ENCODE assay signal across 8 cellular contexts in genomic region chr7:134995239-134996096, GRCh38. TPM values are rescaled to one million over a fixed set of nuclear protein-coding genes. Genes with fewer than 3 reads are reported as not detected.
A peak's percentile ranks its signal among the peaks of the same experiment; 100 is the strongest.
DNase-seq lines count a peak whose midpoint lies in the region; ATAC-seq lines count a peak whose summit lies in the region.

No MANE protein-coding gene starts in this region.

- CTCF ChIA-PET in activated CD4-positive, alpha-beta T cell treated with anti-CD3 and anti-CD28 coated beads, Interleukin-2, amount 10 ng/mL, durations not matched to agents 7 days and 5 days (lab: Charles Lee): interaction anchor here (1.7 kb wide), 1 partner anchor 9 kb away, joined by 12 read pairs; the partner anchor contains the start of gene AGBL3

- H3K27ac Mint-ChIP-seq in activated CD4-positive, alpha-beta T cell treated with anti-CD3 and anti-CD28 coated beads, Interleukin-2, amount 10 ng/mL, durations not matched to agents 7 days and 5 days: peak overlapping the region; percentile 38
- peak overlapping the region; percentile 66 for H3K27ac Mint-ChIP-seq in activated T-helper 1 cell treated with anti-CD3 and anti-CD28 coated beads, Interleukin-12 subunit alpha, Interleukin-12 subunit beta, Interleukin-2, Interleukin-4 antibody, amounts not matched to agents 30 ng/mL and 10 ng/mL and 1 ng/mL, durations not matched to agents 14 hours and 24 hours and 36 hours
- peak overlapping the region; percentile 84 for H3K27ac Mint-ChIP-seq in stimulated activated naive B cell treated with anti-CD40 and anti-IgM and Interleukin-4, amounts not matched to agents 10 μg/mL and 1 μg/mL and 100 μg/mL, for 72 hours

- H3K9me3 ChIP-seq in right cardiac atrium (ENCODE audit: control insufficient read depth, low read length): no peaks in the 10 kb centered on the region

- no peak overlapping the region for H3K4me3 ChIP-seq in right cardiac atrium (ENCODE audit: low read length)

- no peaks in the 10 kb centered on the region for H3K27me3 Mint-ChIP-seq in activated CD4-positive, alpha-beta T cell treated with anti-CD3 and anti-CD28 coated beads, Interleukin-2, amount 10 ng/mL, durations not matched to agents 7 days and 5 days
- H3K27me3 Mint-ChIP-seq in activated T-helper 1 cell treated with anti-CD3 and anti-CD28 coated beads, Interleukin-12 subunit alpha, Interleukin-12 subunit beta, Interleukin-2, Interleukin-4 antibody, amounts not matched to agents 30 ng/mL and 10 ng/mL and 1 ng/mL, durations not matched to agents 14 hours and 24 hours and 36 hours (ENCODE audit: insufficient read depth): no peaks in the 10 kb centered on the region
- H3K27me3 Mint-ChIP-seq in stimulated activated naive B cell treated with anti-CD40 and anti-IgM and Interleukin-4, amounts not matched to agents 10 μg/mL and 1 μg/mL and 100 μg/mL, for 72 hours: no peaks in the 10 kb centered on the region

- peaks cover 38% of the 10 kb centered on the region for H3K4me1 Mint-ChIP-seq in activated CD4-positive, alpha-beta T cell treated with anti-CD3 and anti-CD28 coated beads, Interleukin-2, amount 10 ng/mL, durations not matched to agents 7 days and 5 days
- peaks cover 33% of the 10 kb centered on the region for H3K4me1 Mint-ChIP-seq in activated T-helper 1 cell treated with anti-CD3 and anti-CD28 coated beads, Interleukin-12 subunit alpha, Interleukin-12 subunit beta, Interleukin-2, Interleukin-4 antibody, amounts not matched to agents 30 ng/mL and 10 ng/mL and 1 ng/mL, durations not matched to agents 14 hours and 24 hours and 36 hours (ENCODE audit: low read depth)
- peaks cover 27 to 42% of the 10 kb centered on the region in 2 donors for H3K4me1 Mint-ChIP-seq in stimulated activated naive B cell treated with anti-CD40 and anti-IgM and Interleukin-4, amounts not matched to agents 10 μg/mL and 1 μg/mL and 100 μg/mL, for 72 hours

- H3K36me3 Mint-ChIP-seq in activated CD4-positive, alpha-beta T cell treated with anti-CD3 and anti-CD28 coated beads, Interleukin-2, amount 10 ng/mL, durations not matched to agents 7 days and 5 days (ENCODE audit: low read depth): peaks cover 39% of the 10 kb centered on the region
- H3K36me3 Mint-ChIP-seq in activated T-helper 1 cell treated with anti-CD3 and anti-CD28 coated beads, Interleukin-12 subunit alpha, Interleukin-12 subunit beta, Interleukin-2, Interleukin-4 antibody, amounts not matched to agents 30 ng/mL and 10 ng/mL and 1 ng/mL, durations not matched to agents 14 hours and 24 hours and 36 hours (ENCODE audit: low read depth): peaks cover 28% of the 10 kb centered on the region
- peaks cover 27 to 56% of the 10 kb centered on the region in 2 donors for H3K36me3 Mint-ChIP-seq in stimulated activated naive B cell treated with anti-CD40 and anti-IgM and Interleukin-4, amounts not matched to agents 10 μg/mL and 1 μg/mL and 100 μg/mL, for 72 hours

- no peaks in the 10 kb centered on the region for H3K9me3 Mint-ChIP-seq in activated CD4-positive, alpha-beta T cell treated with anti-CD3 and anti-CD28 coated beads, Interleukin-2, amount 10 ng/mL, durations not matched to agents 7 days and 5 days
- no peaks in the 10 kb centered on the region for H3K9me3 Mint-ChIP-seq in activated T-helper 1 cell treated with anti-CD3 and anti-CD28 coated beads, Interleukin-12 subunit alpha, Interleukin-12 subunit beta, Interleukin-2, Interleukin-4 antibody, amounts not matched to agents 30 ng/mL and 10 ng/mL and 1 ng/mL, durations not matched to agents 14 hours and 24 hours and 36 hours
- no peaks in the 10 kb centered on the region for H3K9me3 Mint-ChIP-seq in stimulated activated naive B cell treated with anti-CD40 and anti-IgM and Interleukin-4, amounts not matched to agents 10 μg/mL and 1 μg/mL and 100 μg/mL, for 72 hours

- peak; percentile 7 for DNase-seq in activated CD4-positive, alpha-beta T cell treated with anti-CD3 and anti-CD28 coated beads, Interleukin-2, amount 10 ng/mL, durations not matched to agents 7 days and 5 days
- no peak for DNase-seq in activated CD4-positive, alpha-beta T cell treated with anti-CD3 and anti-CD28 coated beads, Interleukin-2, amount 50 U/mL, for 48 hours
- DNase-seq in activated T-helper 1 cell treated with anti-CD3 and anti-CD28 coated beads, Interleukin-12 subunit alpha, Interleukin-12 subunit beta, Interleukin-2, Interleukin-4 antibody, amounts not matched to agents 30 ng/mL and 10 ng/mL and 1 ng/mL, durations not matched to agents 14 hours and 24 hours and 36 hours (ENCODE audit: low spot score): no peak
- peak; percentile 13 for DNase-seq in stimulated activated naive B cell treated with anti-CD40 and anti-IgM and Interleukin-4, amounts not matched to agents 10 μg/mL and 1 μg/mL and 100 μg/mL, for 72 hours
- DNase-seq in C1 segment of cervical spinal cord (lab: John Stamatoyannopoulos, UW) (no peak), cardiac septum (ENCODE audit: low spot score) (no peak), right cardiac atrium (no peak)

- ATAC-seq in HG02759 (IDR thresholded peaks at IDR 0.05; ENCODE audit: unreplicated experiment): peak; percentile 50
- peak; percentile 45 to 47 for ATAC-seq in stimulated activated naive B cell treated with anti-CD40 and anti-IgM and Interleukin-4, amounts not matched to agents 10 μg/mL and 1 μg/mL and 100 μg/mL, for 72 hours (replicated peaks)
- ATAC-seq in right cardiac atrium: no peak

- POLR2A ChIA-PET in activated CD4-positive, alpha-beta T cell treated with anti-CD3 and anti-CD28 coated beads, Interleukin-2, amount 10 ng/mL, durations not matched to agents 7 days and 5 days (lab: Charles Lee): no interaction called here

- intact Hi-C loops in activated T-helper 1 cell treated with anti-CD3 and anti-CD28 coated beads, Interleukin-12 subunit alpha, Interleukin-12 subunit beta, Interleukin-2, Interleukin-4 antibody, amounts not matched to agents 30 ng/mL and 10 ng/mL and 1 ng/mL, durations not matched to agents 14 hours and 24 hours and 36 hours (cut with micrococcal nuclease): no loop called here
- intact Hi-C loops in cardiac septum (cut with DNase I) (no loop called here), right cardiac atrium (cut with DNase I) (loop anchor here in 1 of 4 donors (10.0 kb wide), 1 partner anchor 169 kb away; no protein-coding TSS in a partner anchor)

- no peak overlapping the region for H3K4me3 Mint-ChIP-seq in activated CD4-positive, alpha-beta T cell treated with anti-CD3 and anti-CD28 coated beads, Interleukin-2, amount 10 ng/mL, durations not matched to agents 7 days and 5 days
- no peak overlapping the region for H3K4me3 Mint-ChIP-seq in activated T-helper 1 cell treated with anti-CD3 and anti-CD28 coated beads, Interleukin-12 subunit alpha, Interleukin-12 subunit beta, Interleukin-2, Interleukin-4 antibody, amounts not matched to agents 30 ng/mL and 10 ng/mL and 1 ng/mL, durations not matched to agents 14 hours and 24 hours and 36 hours
- peak overlapping the region; percentile 36 to 41 for H3K4me3 Mint-ChIP-seq in stimulated activated naive B cell treated with anti-CD40 and anti-IgM and Interleukin-4, amounts not matched to agents 10 μg/mL and 1 μg/mL and 100 μg/mL, for 72 hours

- no peaks in the 10 kb centered on the region for H3K4me1 ChIP-seq in right cardiac atrium (ENCODE audit: control insufficient read depth, insufficient read depth, low read length)

- H3K27me3 ChIP-seq in right cardiac atrium (ENCODE audit: control insufficient read depth, insufficient read depth): no peaks in the 10 kb centered on the region

- H3K27ac ChIP-seq in right cardiac atrium (ENCODE audit: low read length): no peak overlapping the region

- 63% methylated on average over 6 of the region's 6 CpGs for WGBS in right cardiac atrium

RNA-seq across cellular contexts. Expression of gene AGBL3, which starts 9.2 kb away (rescaled TPM):
- 1 to 10 TPM; 1.9 TPM for total RNA-seq in activated CD4-positive, alpha-beta T cell treated with anti-CD3 and anti-CD28 coated beads, Interleukin-2, amount 10 ng/mL, durations not matched to agents 7 days and 5 days
- 1.5 and 1.9 TPM in 2 replicates for total RNA-seq in activated T-helper 1 cell treated with anti-CD3 and anti-CD28 coated beads, Interleukin-12 subunit alpha, Interleukin-12 subunit beta, Interleukin-2, Interleukin-4 antibody, amounts not matched to agents 30 ng/mL and 10 ng/mL and 1 ng/mL, durations not matched to agents 14 hours and 24 hours and 36 hours
- total RNA-seq in cardiac septum (1.4 TPM), right cardiac atrium (1 to 10 TPM; 1.2 to 3.4 (median 1.8) TPM)
- 0.81 TPM for polyA plus RNA-seq in right cardiac atrium

Comparison
In these comparisons a context has a peak if more than half of its experiments do, and no peak if none do; other contexts are left out.
1. DNase-seq: peak in activated CD4-positive, alpha-beta T cell treated with anti-CD3 and anti-CD28 coated beads, Interleukin-2, amount 10 ng/mL, durations not matched to agents 7 days and 5 days (single experiment) and stimulated activated naive B cell treated with anti-CD40 and anti-IgM and Interleukin-4, amounts not matched to agents 10 μg/mL and 1 μg/mL and 100 μg/mL, for 72 hours (single experiment); none in activated CD4-positive, alpha-beta T cell treated with anti-CD3 and anti-CD28 coated beads, Interleukin-2, amount 50 U/mL, for 48 hours (0 of 2), activated T-helper 1 cell treated with anti-CD3 and anti-CD28 coated beads, Interleukin-12 subunit alpha, Interleukin-12 subunit beta, Interleukin-2, Interleukin-4 antibody, amounts not matched to agents 30 ng/mL and 10 ng/mL and 1 ng/mL, durations not matched to agents 14 hours and 24 hours and 36 hours (single experiment), C1 segment of cervical spinal cord (0 of 14), cardiac septum (single experiment) and right cardiac atrium (0 of 3).
2. H3K4me3 Mint-ChIP-seq: peak in stimulated activated naive B cell treated with anti-CD40 and anti-IgM and Interleukin-4, amounts not matched to agents 10 μg/mL and 1 μg/mL and 100 μg/mL, for 72 hours (2 of 2); none in activated CD4-positive, alpha-beta T cell treated with anti-CD3 and anti-CD28 coated beads, Interleukin-2, amount 10 ng/mL, durations not matched to agents 7 days and 5 days (single experiment) and activated T-helper 1 cell treated with anti-CD3 and anti-CD28 coated beads, Interleukin-12 subunit alpha, Interleukin-12 subunit beta, Interleukin-2, Interleukin-4 antibody, amounts not matched to agents 30 ng/mL and 10 ng/mL and 1 ng/mL, durations not matched to agents 14 hours and 24 hours and 36 hours (single experiment).
3. ATAC-seq: peak in HG02759 (single experiment) and stimulated activated naive B cell treated with anti-CD40 and anti-IgM and Interleukin-4, amounts not matched to agents 10 μg/mL and 1 μg/mL and 100 μg/mL, for 72 hours (2 of 2); none in right cardiac atrium (0 of 2).
4. Peak in every context shown above with its lines, with median percentiles within 50 percentile points of each other: H3K27ac Mint-ChIP-seq.